8 cellular contexts compared by ENCODE assay signal in the genomic region with DNA sequence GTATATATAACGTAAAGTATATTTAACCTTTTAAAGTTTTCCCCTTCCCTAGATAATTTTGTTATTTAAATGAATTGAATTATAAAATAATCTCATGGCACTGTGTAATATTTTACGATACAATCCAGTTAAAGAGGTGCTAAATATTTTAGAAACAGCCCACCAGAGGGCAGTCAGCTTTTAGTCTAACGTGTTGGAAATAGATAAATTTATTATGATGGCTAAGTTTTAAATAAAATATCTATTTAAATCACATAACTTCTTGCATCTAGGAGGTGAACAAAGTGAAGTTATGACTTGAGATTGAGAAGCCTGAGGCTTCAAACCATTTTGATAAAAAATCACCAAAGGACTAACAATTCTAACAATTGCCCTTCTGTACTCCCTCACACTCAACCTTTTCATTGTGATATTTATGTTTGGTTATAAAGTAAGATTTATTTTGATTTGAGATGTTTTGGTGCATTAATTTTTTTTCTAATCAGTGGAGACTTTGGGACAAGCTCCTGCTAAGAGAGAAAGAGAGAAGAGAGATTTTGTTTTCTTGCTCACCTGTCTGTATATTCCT.
DNase-seq lines count a peak whose midpoint lies in the region; ATAC-seq and TF ChIP-seq lines count a peak whose summit lies in the region.

No MANE protein-coding gene starts in this region.

- POLR2A ChIA-PET in BJ (lab: Charles Lee), result no interaction called here

- no peak overlapping the region for H3K4me3 Mint-ChIP-seq in activated T-helper 1 cell treated with anti-CD3 and anti-CD28 coated beads, Interleukin-12 subunit alpha, Interleukin-12 subunit beta, Interleukin-2, Interleukin-4 antibody, amounts not matched to agents 30 ng/mL and 10 ng/mL and 1 ng/mL, durations not matched to agents 14 hours and 24 hours and 36 hours

- H3K4me3 ChIP-seq in BJ (ENCODE audit: low read depth, low read length), result no peak overlapping the region
- no peak overlapping the region for H3K4me3 ChIP-seq in astrocyte of the spinal cord (ENCODE audit: low read depth, low read length)
- no peak overlapping the region for H3K4me3 ChIP-seq in lower lobe of right lung

- no peak overlapping the region for H3K27ac Mint-ChIP-seq in activated T-helper 1 cell treated with anti-CD3 and anti-CD28 coated beads, Interleukin-12 subunit alpha, Interleukin-12 subunit beta, Interleukin-2, Interleukin-4 antibody, amounts not matched to agents 30 ng/mL and 10 ng/mL and 1 ng/mL, durations not matched to agents 14 hours and 24 hours and 36 hours

- CTCF ChIA-PET in BJ (lab: Yijun Ruan, JAX), result interaction anchor here (0.7 to 1.9 kb wide), 5 partner anchors 248 to 745 kb away, joined by 3 to 10 read pairs (median 4); no protein-coding TSS in a partner anchor

- peak; percentile 36; the same call in 1 of the 2 replicates for TF ChIP-seq CTCF in BJ (IDR thresholded peaks at IDR 0.05; ENCODE audit: insufficient read depth, low read depth, low read length)
- TF ChIP-seq CTCF in GM12872 (IDR thresholded peaks at IDR 0.05; ENCODE audit: insufficient read depth, low read depth, low read length), result peak; percentile 22; the same call in 1 of the 3 replicates
- peak; percentile 48 for TF ChIP-seq CTCF in astrocyte of the spinal cord (IDR thresholded peaks at IDR 0.05; ENCODE audit: low read depth, low read length)
- peak; percentile 41 for TF ChIP-seq CTCF in lower lobe of right lung (IDR thresholded peaks at IDR 0.05)

- peaks cover 2% of the 10 kb centered on the region for H3K36me3 Mint-ChIP-seq in activated T-helper 1 cell treated with anti-CD3 and anti-CD28 coated beads, Interleukin-12 subunit alpha, Interleukin-12 subunit beta, Interleukin-2, Interleukin-4 antibody, amounts not matched to agents 30 ng/mL and 10 ng/mL and 1 ng/mL, durations not matched to agents 14 hours and 24 hours and 36 hours (ENCODE audit: low read depth)

- no peak overlapping the region for H3K27ac ChIP-seq in lower lobe of right lung

- in situ Hi-C loops in astrocyte of the spinal cord (cut with HindIII; ENCODE audit: low sequenced_read_pairs), result no loop called here

- peaks cover 1% of the 10 kb centered on the region; the same call in 1 of the 2 replicates for H3K27me3 ChIP-seq in BJ (ENCODE audit: control insufficient read depth, insufficient read depth, low read length)
- peaks cover 41% of the 10 kb centered on the region for H3K27me3 ChIP-seq in lower lobe of right lung (ENCODE audit: low read depth)

- H3K4me1 ChIP-seq in lower lobe of right lung, result no peaks in the 10 kb centered on the region

- ATAC-seq in lower lobe of right lung (no peak), HG02870 (IDR thresholded peaks at IDR 0.05; ENCODE audit: unreplicated experiment) (no peak)

- DNase-seq in BJ (ENCODE audit: low read depth) (no peak), NCI-H446 (lab: John Stamatoyannopoulos, UW) (peak; percentile 8 to 34), astrocyte of the spinal cord (ENCODE audit: low read depth, low spot score) (peak; percentile 57), lower lobe of right lung (no peak)
- no peak for DNase-seq in activated T-helper 1 cell treated with anti-CD3 and anti-CD28 coated beads, Interleukin-12 subunit alpha, Interleukin-12 subunit beta, Interleukin-2, Interleukin-4 antibody, amounts not matched to agents 30 ng/mL and 10 ng/mL and 1 ng/mL, durations not matched to agents 14 hours and 24 hours and 36 hours (ENCODE audit: low spot score)
- DNase-seq in activated CD4-positive, CD25-positive, alpha-beta regulatory T cell treated with anti-CD3 and anti-CD28 coated beads, Interleukin-2, amount 50 U/mL, for 72 hours, result no peak

- H3K27me3 Mint-ChIP-seq in activated T-helper 1 cell treated with anti-CD3 and anti-CD28 coated beads, Interleukin-12 subunit alpha, Interleukin-12 subunit beta, Interleukin-2, Interleukin-4 antibody, amounts not matched to agents 30 ng/mL and 10 ng/mL and 1 ng/mL, durations not matched to agents 14 hours and 24 hours and 36 hours (ENCODE audit: insufficient read depth), result peaks cover 49% of the 10 kb centered on the region

- peaks cover 26% of the 10 kb centered on the region for H3K4me1 Mint-ChIP-seq in activated T-helper 1 cell treated with anti-CD3 and anti-CD28 coated beads, Interleukin-12 subunit alpha, Interleukin-12 subunit beta, Interleukin-2, Interleukin-4 antibody, amounts not matched to agents 30 ng/mL and 10 ng/mL and 1 ng/mL, durations not matched to agents 14 hours and 24 hours and 36 hours (ENCODE audit: low read depth)

- intact Hi-C loops in lower lobe of right lung (cut with DNase I), result no loop called here
- intact Hi-C loops in activated T-helper 1 cell treated with anti-CD3 and anti-CD28 coated beads, Interleukin-12 subunit alpha, Interleukin-12 subunit beta, Interleukin-2, Interleukin-4 antibody, amounts not matched to agents 30 ng/mL and 10 ng/mL and 1 ng/mL, durations not matched to agents 14 hours and 24 hours and 36 hours (cut with micrococcal nuclease), result loop anchor here (1.0 to 5.0 kb wide), 4 partner anchors 101 to 270 kb away; partner anchors contain the start of gene SP4

- no peaks in the 10 kb centered on the region for H3K9me3 ChIP-seq in lower lobe of right lung

- peaks cover 7% of the 10 kb centered on the region for H3K9me3 Mint-ChIP-seq in activated T-helper 1 cell treated with anti-CD3 and anti-CD28 coated beads, Interleukin-12 subunit alpha, Interleukin-12 subunit beta, Interleukin-2, Interleukin-4 antibody, amounts not matched to agents 30 ng/mL and 10 ng/mL and 1 ng/mL, durations not matched to agents 14 hours and 24 hours and 36 hours

- H3K36me3 ChIP-seq in BJ (ENCODE audit: control insufficient read depth, insufficient read depth, low read length) (no peaks in the 10 kb centered on the region), lower lobe of right lung (no peaks in the 10 kb centered on the region)

Comparison
In these comparisons a context has a peak if more than half of its experiments do, and no peak if none do; other contexts are left out.
1. DNase-seq: peak in NCI-H446 (2 of 2) and astrocyte of the spinal cord (single experiment); none in BJ (single experiment), lower lobe of right lung (single experiment), activated T-helper 1 cell treated with anti-CD3 and anti-CD28 coated beads, Interleukin-12 subunit alpha, Interleukin-12 subunit beta, Interleukin-2, Interleukin-4 antibody, amounts not matched to agents 30 ng/mL and 10 ng/mL and 1 ng/mL, durations not matched to agents 14 hours and 24 hours and 36 hours (single experiment) and activated CD4-positive, CD25-positive, alpha-beta regulatory T cell treated with anti-CD3 and anti-CD28 coated beads, Interleukin-2, amount 50 U/mL, for 72 hours (single experiment).
2. Peak in every context shown above with its lines, with median percentiles within 50 percentile points of each other: CTCF ChIP-seq.